ENCODE assay signal across 13 cellular contexts in genomic region chr13:51624207-51624606, GRCh38. TPM values are rescaled to one million over a fixed set of nuclear protein-coding genes. Genes with fewer than 3 reads are reported as not detected.
DNase-seq lines count a peak whose midpoint lies in the region; ATAC-seq and TF ChIP-seq lines count a peak whose summit lies in the region.
"Had no signal": no experiment of that assay in that cellular context is flagged by ENCODE, and none has a peak within 500 bp of the region (broad histone marks: within the 10 kb centered on the region; RNA-seq: fewer than 3 reads in every experiment).

No MANE protein-coding gene starts in this region.

- TF ChIP-seq EP300 in upper lobe of left lung (IDR thresholded peaks at IDR 0.05): no peak

- no peak overlapping the region for H3K4me3 ChIP-seq in mammary epithelial cell (replicated peaks in 1 of 3; ENCODE audit: insufficient read depth in 1 of 3, low read depth in 2 of 3, low read length in 3 of 3)
- no peak overlapping the region for H3K4me3 ChIP-seq in upper lobe of left lung
- H3K4me3 ChIP-seq: HAP-1 had no signal

- H3K4me1 ChIP-seq in mammary epithelial cell (ENCODE audit: insufficient read depth, low read length) (peaks cover 37% of the 10 kb centered on the region), upper lobe of left lung (peaks cover 4 to 26% (median 15%) of the 10 kb centered on the region in 4 donors)
- H3K4me1 ChIP-seq: HAP-1 had no signal

- no peak overlapping the region for H3K4me2 ChIP-seq in mammary epithelial cell (ENCODE audit: insufficient read depth, low read depth, low read length)

- WGBS in mammary epithelial cell (ENCODE audit: low coverage, missing lambda C conversion rate): 100% methylated on average over 1 of the region's 1 CpG
- WGBS in upper lobe of left lung, 2 donors: 95 to 100% methylated on average over 1 of the region's 1 CpG

- BruUV-seq in MCF 10A (replicated peaks; lab: Mats Ljungman, UMichigan) (no TSS peak), mammary epithelial cell (replicated peaks; lab: Mats Ljungman, UMichigan) (no TSS peak)

- CTCF ChIA-PET in MCF 10A (lab: Yijun Ruan, JAX): interaction anchor here (0.6 to 1.8 kb wide), 7 partner anchors 29 to 223 kb away, joined by 3 to 7 read pairs (median 4); no protein-coding TSS in a partner anchor
- CTCF ChIA-PET in mammary epithelial cell (lab: Charles Lee; ENCODE audit: low non-redundant PET): no interaction called here
- CTCF ChIA-PET in WTC11 (lab: Charles Lee): no interaction called here

- no peaks in the 10 kb centered on the region for H3K36me3 Mint-ChIP-seq in MCF 10A (ENCODE audit: insufficient read depth, unreplicated experiment)
- H3K36me3 Mint-ChIP-seq in WTC11: no peaks in the 10 kb centered on the region
- H3K36me3 Mint-ChIP-seq in memory B cell: peaks cover 4% of the 10 kb centered on the region

- H3K27me3 ChIP-seq in mammary epithelial cell (ENCODE audit: insufficient read depth, low read length) (no peaks in the 10 kb centered on the region), upper lobe of left lung (no peaks in the 10 kb centered on the region)

- no peak overlapping the region for H2AFZ ChIP-seq in mammary epithelial cell (ENCODE audit: low read depth, low read length)

- H3K27me3 Mint-ChIP-seq in MCF 10A (ENCODE audit: insufficient read depth, unreplicated experiment): no peaks in the 10 kb centered on the region
- H3K27me3 Mint-ChIP-seq in WTC11 (ENCODE audit: low read depth): no peaks in the 10 kb centered on the region
- no peaks in the 10 kb centered on the region for H3K27me3 Mint-ChIP-seq in memory B cell
- H3K27me3 Mint-ChIP-seq in stimulated activated naive CD8-positive, alpha-beta T cell treated with anti-CD3 and anti-CD28 coated beads, Interleukin-15, amount 100 ng/mL, for 72 hours: no peaks in the 10 kb centered on the region

- TF ChIP-seq POLR2A in upper lobe of left lung (IDR thresholded peaks at IDR 0.05): no peak

- TF ChIP-seq CTCF in MCF 10A (IDR thresholded peaks at IDR 0.05; ENCODE audit: unreplicated experiment) (no peak), mammary epithelial cell (conservative IDR thresholded peaks at IDR 0.05 in 1 of 2, IDR thresholded peaks at IDR 0.05 in 1 of 2; ENCODE audit: extremely low read depth in 1 of 2, insufficient read depth in 1 of 2, low read depth in 1 of 2, low read length in 2 of 2) (no peak), WTC11 (IDR thresholded peaks at IDR 0.05) (no peak), upper lobe of left lung (IDR thresholded peaks at IDR 0.05) (no peak)

- dilution Hi-C loops in mammary epithelial cell (cut with HindIII; ENCODE audit: low sequenced_read_pairs): no loop called here

- H3K4me3 Mint-ChIP-seq in MCF 10A (ENCODE audit: unreplicated experiment) (no peak overlapping the region), WTC11 (no peak overlapping the region), memory B cell (no peak overlapping the region)
- no peak overlapping the region for H3K4me3 Mint-ChIP-seq in stimulated activated naive CD8-positive, alpha-beta T cell treated with anti-CD3 and anti-CD28 coated beads, Interleukin-15, amount 100 ng/mL, for 72 hours

- no peak for DNase-seq in MCF 10A (ENCODE audit: unreplicated experiment)
- DNase-seq in mammary epithelial cell: no peak
- DNase-seq in WTC11 (ENCODE audit: low spot score): no peak
- DNase-seq in memory B cell (ENCODE audit: low spot score in 2 of 2): no peak
- DNase-seq in stimulated activated naive CD8-positive, alpha-beta T cell treated with anti-CD3 and anti-CD28 coated beads, Interleukin-15, amount 100 ng/mL, for 72 hours: no peak
- no peak for DNase-seq in upper lobe of left lung
- no peak for DNase-seq in substantia nigra (lab: John Stamatoyannopoulos, UW)
- DNase-seq: Karpas-422, NCI-H1417 treated with DMSO at 0.1 percent for 48 hours, NCI-H2029 treated with DMSO at 0.1 percent for 48 hours, NCI-H510A treated with DMSO at 0.1 percent for 48 hours had no signal

- H3K4me1 Mint-ChIP-seq in MCF 10A (ENCODE audit: insufficient read depth, unreplicated experiment) (peaks cover 66% of the 10 kb centered on the region), WTC11 (peaks cover 48% of the 10 kb centered on the region), memory B cell (peaks cover 29% of the 10 kb centered on the region)
- peaks cover 68% of the 10 kb centered on the region for H3K4me1 Mint-ChIP-seq in stimulated activated naive CD8-positive, alpha-beta T cell treated with anti-CD3 and anti-CD28 coated beads, Interleukin-15, amount 100 ng/mL, for 72 hours

- in situ Hi-C loops in mammary epithelial cell (cut with MboI; ENCODE audit: low sequenced_read_pairs in 2 of 2): no loop called here

- H3K9me3 Mint-ChIP-seq in MCF 10A (ENCODE audit: unreplicated experiment): no peaks in the 10 kb centered on the region
- no peaks in the 10 kb centered on the region for H3K9me3 Mint-ChIP-seq in WTC11
- no peaks in the 10 kb centered on the region for H3K9me3 Mint-ChIP-seq in memory B cell
- H3K9me3 Mint-ChIP-seq in stimulated activated naive CD8-positive, alpha-beta T cell treated with anti-CD3 and anti-CD28 coated beads, Interleukin-15, amount 100 ng/mL, for 72 hours: no peaks in the 10 kb centered on the region

- H3K36me3 ChIP-seq in mammary epithelial cell (ENCODE audit: insufficient read depth, low read length) (no peaks in the 10 kb centered on the region), upper lobe of left lung (no peaks in the 10 kb centered on the region)
- H3K36me3 ChIP-seq: HAP-1 had no signal

- POLR2A ChIA-PET in MCF 10A (lab: Yijun Ruan, JAX) (interaction anchor here (0.7 to 3.3 kb wide), 10 partner anchors 11 to 212 kb away, joined by 3 to 33 read pairs (median 5); partner anchors contain the start of gene INTS6), WTC11 (lab: Charles Lee) (interaction anchor here (1.0 kb wide), 1 partner anchor 10 kb away, joined by 3 read pairs; no protein-coding TSS in a partner anchor)

- intact Hi-C loops in MCF 10A (cut with micrococcal nuclease) (no loop called here), mammary epithelial cell (cut with micrococcal nuclease) (no loop called here)

- no peak overlapping the region for H3K9ac ChIP-seq in mammary epithelial cell (ENCODE audit: insufficient read depth, low read length)

- H3K27ac ChIP-seq in mammary epithelial cell (ENCODE audit: insufficient read depth, low read depth, low read length) (no peak overlapping the region), upper lobe of left lung (no peak overlapping the region), substantia nigra (ENCODE audit: low read depth, low read length, poor library complexity, severe bottlenecking) (no peak overlapping the region)

- no peak for ATAC-seq in WTC11
- no peak for ATAC-seq in memory B cell (ENCODE audit: low read depth)
- ATAC-seq in stimulated activated naive CD8-positive, alpha-beta T cell treated with anti-CD3 and anti-CD28 coated beads, Interleukin-15, amount 100 ng/mL, for 72 hours: peak; percentile 44
- no peak for ATAC-seq in upper lobe of left lung (ENCODE audit: low FRiP score in 2 of 2)
- no peak for ATAC-seq in GM21576 (IDR thresholded peaks at IDR 0.05; ENCODE audit: unreplicated experiment)

- H3K79me2 ChIP-seq in mammary epithelial cell (ENCODE audit: insufficient read depth, low read length): peaks cover 95% of the 10 kb centered on the region

- H3K27ac Mint-ChIP-seq in MCF 10A (ENCODE audit: low read depth, unreplicated experiment) (peak overlapping the region; percentile 63), WTC11 (peak overlapping the region; percentile 9; the same call in 1 of the 2 replicates), memory B cell (peak overlapping the region; percentile 88)
- no peak overlapping the region for H3K27ac Mint-ChIP-seq in stimulated activated naive CD8-positive, alpha-beta T cell treated with anti-CD3 and anti-CD28 coated beads, Interleukin-15, amount 100 ng/mL, for 72 hours

- H3K9me3 ChIP-seq in mammary epithelial cell (replicated peaks; ENCODE audit: insufficient read depth, low read length) (no peaks in the 10 kb centered on the region), upper lobe of left lung (no peaks in the 10 kb centered on the region)
- H3K9me3 ChIP-seq: HAP-1 had no signal

- H4K20me1 ChIP-seq in mammary epithelial cell (ENCODE audit: insufficient read depth, low read length): no peaks in the 10 kb centered on the region

TF ChIP-seq in WTC11, 78 proteins besides CTCF, POLR2A, EP300 and RAD21 (continues in another document):
- TF ChIP-seq E2F5 (CRISPR knock-in tag; IDR thresholded peaks at IDR 0.05) (no peak), AR (CRISPR knock-in tag; IDR thresholded peaks at IDR 0.05) (no peak), HMGA2 (CRISPR knock-in tag; IDR thresholded peaks at IDR 0.05) (no peak), RORB (CRISPR knock-in tag; IDR thresholded peaks at IDR 0.05) (no peak), ZNF232 (CRISPR knock-in tag; IDR thresholded peaks at IDR 0.05) (no peak)

RNA-seq across cellular contexts. Expression of gene WDFY2, which starts 39.9 kb away (rescaled TPM):
- 46.7 and 56.2 TPM in 2 replicates for total RNA-seq in MCF 10A (2022)
- 10 to 100 TPM; 20.7 to 32.9 TPM for total RNA-seq in mammary epithelial cell
- 7.4 TPM for polyA plus RNA-seq in mammary epithelial cell
- polyA minus RNA-seq in mammary epithelial cell: 35.2 TPM
- total RNA-seq in WTC11 (2021): 22.6 to 25.7 TPM (median 23.7 TPM) in 3 replicates
- 10 to 100 TPM; 13.4 to 34.0 (median 18.8) TPM for total RNA-seq in upper lobe of left lung

Comparison
In these comparisons a context has a peak if more than half of its experiments do, and no peak if none do; other contexts are left out.
1. H3K27ac Mint-ChIP-seq: peak in MCF 10A (single experiment), WTC11 (single experiment) and memory B cell (single experiment); none in stimulated activated naive CD8-positive, alpha-beta T cell treated with anti-CD3 and anti-CD28 coated beads, Interleukin-15, amount 100 ng/mL, for 72 hours (0 of 2).